Comparison of ENCODE assay signal across 6 cellular contexts in the genomic region with DNA sequence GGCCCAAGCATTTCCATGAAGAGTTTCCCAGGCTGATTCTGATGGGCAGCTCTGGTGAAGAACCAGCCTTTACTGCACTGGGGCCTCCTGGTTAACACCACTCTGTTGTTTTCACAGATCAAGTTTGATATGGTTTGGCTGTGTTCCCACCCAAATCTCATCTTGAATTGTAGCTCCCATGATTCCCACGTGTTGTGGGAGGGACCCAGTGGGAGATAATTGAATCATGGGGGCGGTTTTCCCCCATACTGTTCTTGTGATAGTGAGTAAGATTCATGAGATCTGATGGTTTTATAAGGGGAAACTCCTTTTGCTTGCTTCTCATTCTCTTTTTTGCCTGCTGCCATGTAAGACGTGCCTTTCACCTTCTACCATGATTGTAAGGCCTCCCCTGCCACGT. TPM values are rescaled to one million over a fixed set of nuclear protein-coding genes. Genes with fewer than 3 reads are reported as not detected.
A peak's percentile ranks its signal among the peaks of the same experiment; 100 is the strongest.
DNase-seq lines count a peak whose midpoint lies in the region; ATAC-seq and TF ChIP-seq lines count a peak whose summit lies in the region.
"Not testable (repeated sequence)": the region's sequence is repeated elsewhere in the genome, so short reads cannot be mapped to it uniquely, and the experiment has no call there.

No MANE protein-coding gene starts in this region.

- H3K4me3 ChIP-seq in HEK293 (ENCODE audit: low read depth, low read length) = not testable (repeated sequence)

- not testable (repeated sequence) for H3K4me1 Mint-ChIP-seq in activated T-helper 17 cell treated with anti-CD3 and anti-CD28 coated beads, Interleukin-2, amount 50 U/mL, for 72 hours; neural crest cell
- H3K4me1 Mint-ChIP-seq in activated naive CD4-positive, alpha-beta T cell treated with anti-CD3 and anti-CD28 coated beads, Interleukin-2, amount 50 U/mL, for 24 hours = peaks cover 17% of the 10 kb centered on the region

- CTCF ChIA-PET in HEK293 (lab: Yijun Ruan, JAX) = interaction anchor here (0.6 to 1.4 kb wide), 4 partner anchors 11 to 663 kb away, joined by 3 to 4 read pairs (median 4); no protein-coding TSS in a partner anchor

- DNase-seq in SK-MEL-5 (ENCODE audit: low read depth, low spot score) (peak; percentile 28), foreskin melanocyte (peak; percentile 68)
- DNase-seq in neural crest cell (ENCODE audit: low read depth, low spot score) = not testable (repeated sequence)

- not testable (repeated sequence) for H3K36me3 Mint-ChIP-seq in activated T-helper 17 cell treated with anti-CD3 and anti-CD28 coated beads, Interleukin-2, amount 50 U/mL, for 72 hours (ENCODE audit: low read depth); activated naive CD4-positive, alpha-beta T cell treated with anti-CD3 and anti-CD28 coated beads, Interleukin-2, amount 50 U/mL, for 24 hours; neural crest cell (ENCODE audit: low read depth)

- POLR2A ChIA-PET in HEK293 (lab: Yijun Ruan, JAX) = not testable (repeated sequence)

- H3K36me3 ChIP-seq in HEK293 (ENCODE audit: control insufficient read depth in 2 of 2, insufficient read depth in 1 of 2, low read length in 2 of 2) = not testable (repeated sequence)

- not testable (repeated sequence) for H3K27ac ChIP-seq in HEK293 (ENCODE audit: extremely low read depth, low read depth, low read length)

- H3K27ac Mint-ChIP-seq in activated T-helper 17 cell treated with anti-CD3 and anti-CD28 coated beads, Interleukin-2, amount 50 U/mL, for 72 hours = peak overlapping the region; percentile 6
- H3K27ac Mint-ChIP-seq in activated naive CD4-positive, alpha-beta T cell treated with anti-CD3 and anti-CD28 coated beads, Interleukin-2, amount 50 U/mL, for 24 hours = peak overlapping the region; percentile 14
- peak overlapping the region; percentile 2 for H3K27ac Mint-ChIP-seq in neural crest cell (ENCODE audit: unreplicated experiment)

- in situ Hi-C loops in SK-MEL-5 (cut with HindIII; ENCODE audit: low pct_unique_long_range_greater_than_20kb, low sequenced_read_pairs) = not testable (repeated sequence)

- H3K4me1 ChIP-seq in HEK293 (ENCODE audit: control insufficient read depth, insufficient read depth, low read length) = not testable (repeated sequence)

- TF ChIP-seq CTCF in HEK293 (tag by site-specific recombination; IDR thresholded peaks at IDR 0.05); neural crest cell (conservative IDR thresholded peaks at IDR 0.05): not testable (repeated sequence)

- H3K9me3 Mint-ChIP-seq in activated T-helper 17 cell treated with anti-CD3 and anti-CD28 coated beads, Interleukin-2, amount 50 U/mL, for 72 hours; activated naive CD4-positive, alpha-beta T cell treated with anti-CD3 and anti-CD28 coated beads, Interleukin-2, amount 50 U/mL, for 24 hours; neural crest cell: not testable (repeated sequence)

- not testable (repeated sequence) for H3K4me3 Mint-ChIP-seq in activated T-helper 17 cell treated with anti-CD3 and anti-CD28 coated beads, Interleukin-2, amount 50 U/mL, for 72 hours; activated naive CD4-positive, alpha-beta T cell treated with anti-CD3 and anti-CD28 coated beads, Interleukin-2, amount 50 U/mL, for 24 hours; neural crest cell

- not testable (repeated sequence) for ATAC-seq in activated T-helper 17 cell treated with anti-CD3 and anti-CD28 coated beads, Interleukin-2, amount 50 U/mL, for 72 hours (replicated peaks)

- H3K27me3 Mint-ChIP-seq in activated T-helper 17 cell treated with anti-CD3 and anti-CD28 coated beads, Interleukin-2, amount 50 U/mL, for 72 hours; activated naive CD4-positive, alpha-beta T cell treated with anti-CD3 and anti-CD28 coated beads, Interleukin-2, amount 50 U/mL, for 24 hours; neural crest cell (ENCODE audit: low read depth): not testable (repeated sequence)

- not testable (repeated sequence) for H3K9me3 ChIP-seq in HEK293 (ENCODE audit: control insufficient read depth, insufficient read depth, low read depth, low read length)

TF ChIP-seq in HEK293, 187 proteins besides CTCF, POLR2A, EP300 and RAD21:
- peak; percentile 94 for TF ChIP-seq EGR2 (tag by site-specific recombination; IDR thresholded peaks at IDR 0.05; ENCODE audit: low read depth)
- peak; percentile 93 for TF ChIP-seq ZFHX2 (tag by site-specific recombination; conservative IDR thresholded peaks at IDR 0.05)
- TF ChIP-seq, protein P1, sequence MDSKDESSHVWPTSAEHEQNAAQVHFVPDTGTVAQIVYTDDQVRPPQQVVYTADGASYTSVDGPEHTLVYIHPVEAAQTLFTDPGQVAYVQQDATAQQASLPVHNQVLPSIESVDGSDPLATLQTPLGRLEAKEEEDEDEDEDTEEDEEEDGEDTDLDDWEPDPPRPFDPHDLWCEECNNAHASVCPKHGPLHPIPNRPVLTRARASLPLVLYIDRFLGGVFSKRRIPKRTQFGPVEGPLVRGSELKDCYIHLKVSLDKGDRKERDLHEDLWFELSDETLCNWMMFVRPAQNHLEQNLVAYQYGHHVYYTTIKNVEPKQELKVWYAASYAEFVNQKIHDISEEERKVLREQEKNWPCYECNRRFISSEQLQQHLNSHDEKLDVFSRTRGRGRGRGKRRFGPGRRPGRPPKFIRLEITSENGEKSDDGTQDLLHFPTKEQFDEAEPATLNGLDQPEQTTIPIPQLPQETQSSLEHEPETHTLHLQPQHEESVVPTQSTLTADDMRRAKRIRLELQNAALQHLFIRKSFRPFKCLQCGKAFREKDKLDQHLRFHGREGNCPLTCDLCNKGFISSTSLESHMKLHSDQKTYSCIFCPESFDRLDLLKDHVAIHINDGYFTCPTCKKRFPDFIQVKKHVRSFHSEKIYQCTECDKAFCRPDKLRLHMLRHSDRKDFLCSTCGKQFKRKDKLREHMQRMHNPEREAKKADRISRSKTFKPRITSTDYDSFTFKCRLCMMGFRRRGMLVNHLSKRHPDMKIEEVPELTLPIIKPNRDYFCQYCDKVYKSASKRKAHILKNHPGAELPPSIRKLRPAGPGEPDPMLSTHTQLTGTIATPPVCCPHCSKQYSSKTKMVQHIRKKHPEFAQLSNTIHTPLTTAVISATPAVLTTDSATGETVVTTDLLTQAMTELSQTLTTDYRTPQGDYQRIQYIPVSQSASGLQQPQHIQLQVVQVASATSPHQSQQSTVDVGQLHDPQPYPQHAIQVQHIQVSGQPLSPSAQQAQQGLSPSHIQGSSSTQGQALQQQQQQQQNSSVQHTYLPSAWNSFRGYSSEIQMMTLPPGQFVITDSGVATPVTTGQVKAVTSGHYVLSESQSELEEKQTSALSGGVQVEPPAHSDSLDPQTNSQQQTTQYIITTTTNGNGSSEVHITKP (tag by site-specific recombination; IDR thresholded peaks at IDR 0.05) = peak; percentile 59

RNA-seq across cellular contexts. Expression of gene ABRACL, which starts 20.4 kb away (rescaled TPM):
- total RNA-seq in SK-MEL-5 (2014; rRNA removed; shearing (Covaris generic)) = 74.3 and 75.7 TPM in 2 replicates
- 44.6 and 58.4 TPM in 2 replicates for polyA plus RNA-seq in SK-MEL-5 (2015; cell fraction: cytosol; rRNA removed)
- polyA plus RNA-seq in SK-MEL-5 (2015; cell fraction: nucleus; rRNA removed) = 10.4 and 10.9 TPM in 2 replicates
- total RNA-seq in activated T-helper 17 cell treated with anti-CD3 and anti-CD28 coated beads, Interleukin-2, amount 50 U/mL, for 72 hours = 100 to 1,000 TPM in 1 of 2 donors, 10 to 100 TPM in 1; 94.3 to 186 TPM
- total RNA-seq in neural crest cell = 66.8 and 66.9 TPM in 2 replicates
